Comparison of ENCODE assay signal across 13 cellular contexts in the genomic region with DNA sequence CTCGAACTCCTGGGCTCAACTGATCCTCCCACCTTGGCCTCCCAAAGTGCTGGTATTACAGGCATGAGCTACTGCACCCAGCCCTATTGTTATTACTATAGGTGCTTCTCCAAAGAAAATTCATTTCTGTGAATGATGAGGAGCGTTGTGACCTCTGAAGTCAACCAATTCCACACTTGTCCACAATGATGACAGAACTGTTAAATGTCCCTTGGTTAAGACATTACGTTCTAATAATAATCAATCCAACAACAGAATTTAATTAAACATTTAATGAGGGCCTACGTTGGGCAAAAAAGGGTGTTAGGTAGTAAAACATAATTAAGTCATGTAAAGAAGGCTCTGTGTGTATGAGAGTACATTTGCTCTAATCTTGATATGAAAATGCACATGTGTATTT.
"Had no signal": no experiment of that assay in that cellular context is flagged by ENCODE, and none has a peak within 500 bp of the region (broad histone marks: within the 10 kb centered on the region; RNA-seq: fewer than 3 reads in every experiment).

No MANE protein-coding gene starts in this region.

- H3K27ac ChIP-seq: ascending aorta, breast epithelium, cardiac muscle cell, coronary artery, esophagus muscularis mucosa, foreskin keratinocyte, gastrocnemius medialis, heart left ventricle had no signal

- H3K9me3 ChIP-seq: ascending aorta, breast epithelium, esophagus muscularis mucosa, gastrocnemius medialis, heart left ventricle had no signal

- H3K27me3 ChIP-seq: ascending aorta, breast epithelium, cardiac muscle cell, dorsolateral prefrontal cortex, esophagus muscularis mucosa, foreskin keratinocyte, gastrocnemius medialis, heart left ventricle had no signal

- H3K4me1 ChIP-seq: ascending aorta, breast epithelium, esophagus muscularis mucosa, foreskin keratinocyte had no signal

- H3K4me3 ChIP-seq: ascending aorta, breast epithelium, cardiac muscle cell, coronary artery, dorsolateral prefrontal cortex, esophagus muscularis mucosa, gastrocnemius medialis, heart left ventricle had no signal

- ATAC-seq: activated CD8-positive, alpha-beta memory T cell treated with anti-CD3 and anti-CD28 coated beads, Interleukin-2, amount 10 ng/mL, durations not matched to agents 7 days and 5 days; activated naive CD4-positive, alpha-beta T cell treated with anti-CD3 and anti-CD28 coated beads, Interleukin-2, amount 50 U/mL, for 72 hours; foreskin keratinocyte; gastrocnemius medialis; heart left ventricle; T-helper 17 cell; WTC11 had no signal
